In the genomic region with DNA sequence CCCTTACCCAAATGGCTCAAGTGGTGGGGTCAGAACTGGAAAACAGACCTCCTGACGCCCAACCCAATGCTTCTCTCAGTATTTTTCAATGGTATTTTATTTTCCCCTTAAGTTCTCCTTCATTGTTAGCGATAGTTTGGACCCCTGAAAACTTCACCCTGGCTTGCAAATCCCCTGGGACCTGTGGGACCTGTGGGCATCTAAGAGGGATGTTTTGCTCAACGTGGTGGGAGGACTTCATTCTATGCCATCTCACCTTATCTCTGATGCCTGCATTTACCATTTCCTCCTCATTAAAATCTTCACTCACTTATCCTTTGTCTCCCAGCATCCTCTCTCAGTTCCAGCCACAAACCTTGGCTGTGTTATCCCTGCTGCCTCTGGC, we compare ENCODE assay signal across 28 cellular contexts. TPM values are rescaled to one million over a fixed set of nuclear protein-coding genes. Genes with fewer than 3 reads are reported as not detected.
DNase-seq lines count a peak whose midpoint lies in the region; ATAC-seq and TF ChIP-seq lines count a peak whose summit lies in the region.
"Had no signal": no experiment of that assay in that cellular context is flagged by ENCODE, and none has a peak within 500 bp of the region (broad histone marks: within the 10 kb centered on the region; RNA-seq: fewer than 3 reads in every experiment).

No MANE protein-coding gene starts in this region.

- no peak overlapping the region for H3K27ac ChIP-seq in CD8-positive, alpha-beta T cell (ENCODE audit: low read depth, low read length)
- no peak overlapping the region for H3K27ac ChIP-seq in upper lobe of right lung
- H3K27ac ChIP-seq: 22Rv1, brain microvascular endothelial cell, pancreas, SJSA1 had no signal

- no peak for ATAC-seq in CD8-positive, alpha-beta T cell
- no peak for ATAC-seq in effector memory CD8-positive, alpha-beta T cell (replicated peaks)
- no peak for ATAC-seq in upper lobe of right lung
- ATAC-seq: pancreas, right cardiac atrium had no signal

- no peaks in the 10 kb centered on the region for H3K36me3 ChIP-seq in CD8-positive, alpha-beta T cell (ENCODE audit: insufficient read depth, low read length)
- no peaks in the 10 kb centered on the region for H3K36me3 ChIP-seq in upper lobe of right lung
- H3K36me3 ChIP-seq: BE2C, brain microvascular endothelial cell, pancreas, Peyer's patch, SJSA1 had no signal

- H3K9me3 Mint-ChIP-seq in T-helper 1 cell treated with Interleukin-12 subunit alpha and Interleukin-12 subunit beta and Interleukin-4 antibody, amounts not matched to agents 30 μg/mL and 1 μg/mL, for 36 hours, result no peaks in the 10 kb centered on the region
- no peaks in the 10 kb centered on the region for H3K9me3 Mint-ChIP-seq in CD8-positive, alpha-beta T cell
- no peaks in the 10 kb centered on the region for H3K9me3 Mint-ChIP-seq in activated CD4-positive, alpha-beta memory T cell treated with anti-CD3 and anti-CD28 coated beads for 36 hours
- no peaks in the 10 kb centered on the region for H3K9me3 Mint-ChIP-seq in effector memory CD8-positive, alpha-beta T cell
- H3K9me3 Mint-ChIP-seq: activated B cell treated with CpG ODN at 0.5 μM for 24 hours, H9, natural killer cell had no signal

- no peak overlapping the region for H3K4me3 ChIP-seq in CD8-positive, alpha-beta T cell (ENCODE audit: low read depth, low read length)
- H3K4me3 ChIP-seq in upper lobe of right lung, result no peak overlapping the region
- H3K4me3 ChIP-seq: pancreas, Peyer's patch, SJSA1 had no signal

- intact Hi-C loops in CD8-positive, alpha-beta T cell (cut with DNase I, micrococcal nuclease), result loop anchor here (1.0 to 5.0 kb wide), 4 partner anchors 15 to 86 kb away; a partner anchor contains a TSS
- intact Hi-C loops in activated CD4-positive, alpha-beta memory T cell treated with anti-CD3 and anti-CD28 coated beads for 36 hours (cut with micrococcal nuclease), result loop anchor here (1.0 kb wide), 2 partner anchors 20 to 59 kb away; a partner anchor contains a TSS
- intact Hi-C loops in upper lobe of right lung (cut with DNase I), result no loop called here

- no peaks in the 10 kb centered on the region for H3K9me3 ChIP-seq in CD8-positive, alpha-beta T cell (ENCODE audit: low read length)
- no peaks in the 10 kb centered on the region for H3K9me3 ChIP-seq in upper lobe of right lung
- H3K9me3 ChIP-seq: BE2C, pancreas, Peyer's patch, SJSA1 had no signal

- peaks cover 49% of the 10 kb centered on the region for H3K4me1 ChIP-seq in CD8-positive, alpha-beta T cell (ENCODE audit: insufficient read depth, low read length)
- H3K4me1 ChIP-seq in upper lobe of right lung, result no peaks in the 10 kb centered on the region
- H3K4me1 ChIP-seq: BE2C, pancreas, SJSA1 had no signal

- H3K36me3 Mint-ChIP-seq in T-helper 1 cell treated with Interleukin-12 subunit alpha and Interleukin-12 subunit beta and Interleukin-4 antibody, amounts not matched to agents 30 μg/mL and 1 μg/mL, for 36 hours (ENCODE audit: low read depth), result no peaks in the 10 kb centered on the region
- H3K36me3 Mint-ChIP-seq in CD8-positive, alpha-beta T cell, result no peaks in the 10 kb centered on the region
- H3K36me3 Mint-ChIP-seq in activated CD4-positive, alpha-beta memory T cell treated with anti-CD3 and anti-CD28 coated beads for 36 hours, result no peaks in the 10 kb centered on the region
- H3K36me3 Mint-ChIP-seq in effector memory CD8-positive, alpha-beta T cell (ENCODE audit: insufficient read depth), result peaks cover 9% of the 10 kb centered on the region
- H3K36me3 Mint-ChIP-seq: natural killer cell had no signal

- DNase-seq in T-helper 1 cell (no peak), upper lobe of right lung (no peak), NCI-H2171 (lab: John Stamatoyannopoulos, UW) (no peak), NCI-H187 treated with DMSO at 0.1 percent for 48 hours (lab: John Stamatoyannopoulos, UW) (no peak)
- DNase-seq in CD8-positive, alpha-beta T cell, result no peak
- no peak for DNase-seq in activated CD4-positive, alpha-beta memory T cell treated with anti-CD3 and anti-CD28 coated beads for 36 hours
- no peak for DNase-seq in effector memory CD8-positive, alpha-beta T cell
- DNase-seq: activated B cell treated with CpG ODN at 0.5 μM for 24 hours, BE2C, brain microvascular endothelial cell, GDM1, H9, Karpas-422, left cardiac atrium, mesenchymal stem cell, NCI-H1092, NCI-H2081 treated with DMSO at 0.1 percent for 48 hours, pancreas, Peyer's patch, right cardiac atrium, T1000 had no signal

- H3K27ac Mint-ChIP-seq in T-helper 1 cell treated with Interleukin-12 subunit alpha and Interleukin-12 subunit beta and Interleukin-4 antibody, amounts not matched to agents 30 μg/mL and 1 μg/mL, for 36 hours, result no peak overlapping the region
- H3K27ac Mint-ChIP-seq in CD8-positive, alpha-beta T cell, result peak overlapping the region; percentile 37
- H3K27ac Mint-ChIP-seq in activated CD4-positive, alpha-beta memory T cell treated with anti-CD3 and anti-CD28 coated beads for 36 hours, result peak overlapping the region; percentile 84
- H3K27ac Mint-ChIP-seq in effector memory CD8-positive, alpha-beta T cell, result peak overlapping the region; percentile 34 to 86
- H3K27ac Mint-ChIP-seq: natural killer cell had no signal

- CTCF ChIA-PET in CD8-positive, alpha-beta T cell (lab: Charles Lee), result interaction anchor here (0.7 to 2.8 kb wide), 7 partner anchors 13 to 1686 kb away, joined by 3 to 21 read pairs (median 4); no protein-coding TSS in a partner anchor
- CTCF ChIA-PET in activated CD4-positive, alpha-beta memory T cell treated with anti-CD3 and anti-CD28 coated beads for 36 hours (lab: Charles Lee), result interaction anchor here (0.8 to 5.5 kb wide), 6 partner anchors 13 to 59 kb away, joined by 3 to 41 read pairs (median 8); a partner anchor contains a TSS

- POLR2A ChIA-PET in CD8-positive, alpha-beta T cell (lab: Charles Lee), result interaction anchor here (0.8 to 1.5 kb wide), 5 partner anchors 8 to 21 kb away, joined by 3 to 9 read pairs (median 3); no protein-coding TSS in a partner anchor
- POLR2A ChIA-PET in activated CD4-positive, alpha-beta memory T cell treated with anti-CD3 and anti-CD28 coated beads for 36 hours (lab: Charles Lee), result interaction anchor here (0.6 to 2.0 kb wide), 6 partner anchors 19 to 89 kb away, joined by 3 to 16 read pairs (median 3); no protein-coding TSS in a partner anchor

- H3K27me3 ChIP-seq in CD8-positive, alpha-beta T cell (ENCODE audit: insufficient read depth, low read length), result no peaks in the 10 kb centered on the region
- no peaks in the 10 kb centered on the region for H3K27me3 ChIP-seq in upper lobe of right lung
- H3K27me3 ChIP-seq: BE2C, brain microvascular endothelial cell, pancreas, Peyer's patch, SJSA1 had no signal

- TF ChIP-seq CTCF in CD8-positive, alpha-beta T cell (IDR thresholded peaks at IDR 0.05), result no peak
- no peak for TF ChIP-seq CTCF in upper lobe of right lung (IDR thresholded peaks at IDR 0.05)

- H3K4me1 Mint-ChIP-seq in T-helper 1 cell treated with Interleukin-12 subunit alpha and Interleukin-12 subunit beta and Interleukin-4 antibody, amounts not matched to agents 30 μg/mL and 1 μg/mL, for 36 hours (ENCODE audit: low read depth), result peaks cover 39% of the 10 kb centered on the region
- peaks cover 25% of the 10 kb centered on the region for H3K4me1 Mint-ChIP-seq in CD8-positive, alpha-beta T cell (ENCODE audit: low read depth)
- H3K4me1 Mint-ChIP-seq in activated CD4-positive, alpha-beta memory T cell treated with anti-CD3 and anti-CD28 coated beads for 36 hours (ENCODE audit: low read depth), result peaks cover 5% of the 10 kb centered on the region
- H3K4me1 Mint-ChIP-seq in effector memory CD8-positive, alpha-beta T cell (ENCODE audit: low read depth in 2 of 2), result peaks cover 34 to 36% of the 10 kb centered on the region in 2 donors

- H3K4me3 Mint-ChIP-seq in T-helper 1 cell treated with Interleukin-12 subunit alpha and Interleukin-12 subunit beta and Interleukin-4 antibody, amounts not matched to agents 30 μg/mL and 1 μg/mL, for 36 hours, result peak overlapping the region; percentile 64
- H3K4me3 Mint-ChIP-seq in CD8-positive, alpha-beta T cell, result peak overlapping the region; percentile 21
- no peak overlapping the region for H3K4me3 Mint-ChIP-seq in activated CD4-positive, alpha-beta memory T cell treated with anti-CD3 and anti-CD28 coated beads for 36 hours
- H3K4me3 Mint-ChIP-seq in effector memory CD8-positive, alpha-beta T cell, result peak overlapping the region in 1 of 2 donors; percentile 51
- H3K4me3 Mint-ChIP-seq: activated B cell treated with CpG ODN at 0.5 μM for 24 hours, H9, natural killer cell had no signal

- H3K27me3 Mint-ChIP-seq in T-helper 1 cell treated with Interleukin-12 subunit alpha and Interleukin-12 subunit beta and Interleukin-4 antibody, amounts not matched to agents 30 μg/mL and 1 μg/mL, for 36 hours (ENCODE audit: low read depth), result no peaks in the 10 kb centered on the region
- no peaks in the 10 kb centered on the region for H3K27me3 Mint-ChIP-seq in CD8-positive, alpha-beta T cell (ENCODE audit: low read depth)
- H3K27me3 Mint-ChIP-seq in activated CD4-positive, alpha-beta memory T cell treated with anti-CD3 and anti-CD28 coated beads for 36 hours, result peaks cover 4% of the 10 kb centered on the region
- H3K27me3 Mint-ChIP-seq in effector memory CD8-positive, alpha-beta T cell, result no peaks in the 10 kb centered on the region
- H3K27me3 Mint-ChIP-seq: activated B cell treated with CpG ODN at 0.5 μM for 24 hours had no signal

RNA-seq across cellular contexts. Expression of a gene that starts 59.4 kb away (rescaled TPM):
- total RNA-seq in CD8-positive, alpha-beta T cell, result 1 to 10 TPM; 5.4 to 5.8 TPM
- total RNA-seq in activated CD4-positive, alpha-beta memory T cell treated with anti-CD3 and anti-CD28 coated beads for 36 hours, result 1,000 to 10,000 TPM; 2,258 to 2,294 TPM
- 8.1 TPM for total RNA-seq in upper lobe of right lung
- total RNA-seq: glomerular endothelial cell, H9, HT-29, NCI-H460 had no signal

Comparison
In these comparisons a context has a peak if more than half of its experiments do, and no peak if none do; other contexts are left out.
1. RNA of a gene that starts 59.4 kb away (total RNA-seq): 2,258 to 2,294 TPM in activated CD4-positive, alpha-beta memory T cell treated with anti-CD3 and anti-CD28 coated beads for 36 hours; 8.1 TPM in upper lobe of right lung (single experiment) and 5.4 to 5.8 TPM in CD8-positive, alpha-beta T cell; every median in the first group is over 100 times any median in the second.